In the genomic region with DNA sequence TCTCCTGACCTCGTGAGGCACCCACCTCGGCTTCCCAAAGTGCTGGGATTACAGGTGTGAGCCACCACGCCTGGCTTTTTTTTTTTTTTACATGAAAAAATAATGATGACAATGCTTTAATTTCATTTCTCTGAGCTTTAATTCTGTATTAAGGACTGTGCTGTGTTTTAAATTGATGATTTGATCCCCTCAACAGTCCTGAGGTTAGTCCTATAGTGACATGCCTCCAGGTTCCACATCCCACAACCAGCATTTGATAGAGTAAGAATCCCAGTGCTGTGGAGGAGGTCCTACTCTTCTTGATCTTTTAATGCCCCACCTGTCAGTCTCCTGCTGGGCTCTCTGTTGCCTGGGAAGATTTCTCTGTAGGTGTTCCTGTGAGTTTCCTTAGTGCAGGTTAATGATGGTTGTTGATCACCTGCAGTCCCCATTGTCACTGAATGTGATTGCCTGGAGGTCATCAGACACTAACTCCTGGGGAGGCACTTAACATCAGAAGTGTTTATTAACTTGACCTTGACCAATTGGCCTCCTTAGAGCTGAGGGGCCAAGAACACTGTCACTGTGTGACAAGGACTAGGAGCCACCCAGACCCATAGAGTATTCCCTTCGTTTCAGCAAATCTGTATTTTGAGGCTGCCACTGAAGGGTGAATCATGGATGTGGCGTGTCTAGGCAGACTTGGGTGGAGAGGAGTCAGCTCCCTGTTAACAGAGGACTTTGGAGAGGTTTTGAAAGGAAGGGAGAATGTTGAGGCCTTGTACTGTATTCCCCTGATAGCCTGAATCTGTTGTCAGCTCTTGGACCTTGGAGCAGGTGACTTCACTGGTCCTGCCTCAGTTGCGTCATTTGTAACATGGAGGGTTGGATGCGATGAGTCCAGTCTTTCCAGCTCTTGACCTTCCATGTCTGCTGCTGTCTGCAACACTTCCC, we compare ENCODE assay signal across 14 cellular contexts. TPM values are rescaled to one million over a fixed set of nuclear protein-coding genes. Genes with fewer than 3 reads are reported as not detected.
DNase-seq lines count a peak whose midpoint lies in the region; ATAC-seq, FAIRE-seq and TF ChIP-seq lines count a peak whose summit lies in the region.
"Had no signal": no experiment of that assay in that cellular context is flagged by ENCODE, and none has a peak within 500 bp of the region (broad histone marks: within the 10 kb centered on the region; RNA-seq: fewer than 3 reads in every experiment).

No MANE protein-coding gene starts in this region.

- no peaks in the 10 kb centered on the region for H3K36me3 ChIP-seq in upper lobe of right lung
- H3K36me3 ChIP-seq: left lung had no signal

- TF ChIP-seq CTCF in epithelial cell of esophagus (IDR thresholded peaks at IDR 0.05; ENCODE audit: insufficient read depth, low read depth, low read length, missing control alignments) = no peak
- no peak for TF ChIP-seq CTCF in upper lobe of right lung (IDR thresholded peaks at IDR 0.05)
- no peak for TF ChIP-seq CTCF in D721Med (IDR thresholded peaks at IDR 0.05; ENCODE audit: insufficient read depth, missing control alignments)

- no peak for FAIRE-seq in D721Med (lab: Jason Lieb, UNC)

- H3K9me3 ChIP-seq in upper lobe of right lung = no peaks in the 10 kb centered on the region
- H3K9me3 ChIP-seq: left lung had no signal

- no peak overlapping the region for H3K27ac ChIP-seq in upper lobe of right lung
- H3K27ac ChIP-seq: left lung had no signal

- no peaks in the 10 kb centered on the region for H3K27me3 ChIP-seq in upper lobe of right lung
- H3K27me3 ChIP-seq: left lung had no signal

- H3K4me1 ChIP-seq in upper lobe of right lung = peaks cover 28% of the 10 kb centered on the region

- peak; percentile 34 for DNase-seq in HCEC 1CT
- DNase-seq in NCI-H2227 treated with DMSO at 0.1 percent for 48 hours (lab: John Stamatoyannopoulos, UW) = peak; percentile 17
- DNase-seq in epithelial cell of esophagus (ENCODE audit: low read depth) = peak; percentile 78
- peak; percentile 54 for DNase-seq in posterior vena cava (ENCODE audit: low spot score)
- no peak for DNase-seq in activated CD4-positive, alpha-beta T cell treated with anti-CD3 and anti-CD28 coated beads for 48 hours
- DNase-seq in upper lobe of right lung = no peak
- no peak for DNase-seq in D721Med (ENCODE audit: insufficient read length, low spot score)
- DNase-seq: activated B cell treated with CpG ODN at 0.5 μM for 24 hours, anterior cingulate cortex, left lung, naive B cell, NCI-H1436, NCI-H82, T-helper 1 cell had no signal

- intact Hi-C loops in posterior vena cava (cut with DNase I) (loop anchor here in 1 of 2 donors (10.0 kb wide), 1 partner anchor 57 kb away; no protein-coding TSS in a partner anchor), upper lobe of right lung (cut with DNase I) (no loop called here)

- no peak for ATAC-seq in upper lobe of right lung
- ATAC-seq: left lung had no signal

- H3K4me3 ChIP-seq in epithelial cell of esophagus (ENCODE audit: low read length) = no peak overlapping the region
- H3K4me3 ChIP-seq in upper lobe of right lung = no peak overlapping the region
- H3K4me3 ChIP-seq: left lung had no signal

RNA-seq across cellular contexts. Expression of a gene that starts 11.5 kb away (rescaled TPM):
- total RNA-seq in posterior vena cava = 10 to 100 TPM; 28.1 to 31.3 TPM
- total RNA-seq in upper lobe of right lung = 30.9 TPM
- total RNA-seq: activated B cell treated with CpG ODN at 0.5 μM for 24 hours had no signal

Comparison
In these comparisons a context has a peak if more than half of its experiments do, and no peak if none do; other contexts are left out.
1. DNase-seq: peak in HCEC 1CT (single experiment), NCI-H2227 treated with DMSO at 0.1 percent for 48 hours (single experiment), epithelial cell of esophagus (single experiment) and posterior vena cava (single experiment); none in activated CD4-positive, alpha-beta T cell treated with anti-CD3 and anti-CD28 coated beads for 48 hours (single experiment), upper lobe of right lung (single experiment) and D721Med (single experiment).